Comparison of ENCODE assay signal across 1 cellular context in the genomic region with DNA sequence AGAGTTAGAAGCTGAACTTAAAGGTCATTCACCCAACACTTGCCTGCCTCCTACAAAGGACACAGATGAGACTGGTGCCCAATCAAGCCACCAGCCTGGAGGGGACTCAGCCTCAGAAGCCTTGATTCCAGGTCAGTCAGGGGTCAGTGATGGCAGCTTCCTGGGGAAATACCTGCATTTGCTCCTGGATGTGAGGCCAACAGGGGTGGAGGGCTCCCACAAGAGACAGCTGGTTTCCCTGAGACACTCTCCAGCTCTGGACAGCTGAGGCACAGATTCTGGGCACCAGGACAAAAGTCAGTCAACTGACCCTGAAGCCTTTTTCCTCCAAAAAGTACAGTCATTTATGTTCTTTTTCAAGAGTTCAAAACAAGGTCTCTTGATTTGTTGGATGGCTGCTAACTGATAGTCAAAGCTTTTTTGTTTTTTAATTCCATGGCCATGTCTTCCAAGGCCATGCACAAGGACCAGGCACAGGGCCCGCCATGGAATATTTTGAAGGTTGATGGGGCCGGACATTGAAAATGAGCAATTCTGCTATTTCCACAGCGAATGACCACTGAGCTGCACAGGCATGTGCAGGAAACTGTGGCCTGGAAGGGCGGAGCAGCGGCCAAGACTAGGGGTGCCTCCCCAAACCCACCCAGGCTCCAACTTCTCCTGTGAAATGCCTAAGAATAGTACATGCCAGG.
TF ChIP-seq lines count a peak whose summit lies in the region.

No MANE protein-coding gene starts in this region.

TF ChIP-seq in HepG2, 621 proteins besides CTCF, POLR2A, EP300 and RAD21:
- TF ChIP-seq RARA (CRISPR knock-in tag; IDR thresholded peaks at IDR 0.05) (0 out of 2 replicates have a peak, but pooled peaks have one; percentile 10), ZMAT3 (CRISPR knock-in tag; conservative IDR thresholded peaks at IDR 0.05) (no peak), SOX6 (IDR thresholded peaks at IDR 0.05) (no peak), SOX6 (CRISPR knock-in tag; IDR thresholded peaks at IDR 0.05) (0 out of 2 replicates have a peak, but pooled peaks have one; percentile 21), SAFB2 (CRISPR knock-in tag; IDR thresholded peaks at IDR 0.05; ENCODE audit: borderline replicate concordance, low read depth) (no peak), NR2F1 (CRISPR knock-in tag; IDR thresholded peaks at IDR 0.05) (no peak), ARNTL (CRISPR knock-in tag; IDR thresholded peaks at IDR 0.05) (no peak), ZNF354B (CRISPR knock-in tag; IDR thresholded peaks at IDR 0.05) (0 out of 2 replicates have a peak, but pooled peaks have one; percentile 13), HIC2 (CRISPR knock-in tag; IDR thresholded peaks at IDR 0.05; ENCODE audit: low read depth) (no peak), HNF1B (CRISPR knock-in tag; IDR thresholded peaks at IDR 0.05) (no peak)
